In the genomic region with DNA sequence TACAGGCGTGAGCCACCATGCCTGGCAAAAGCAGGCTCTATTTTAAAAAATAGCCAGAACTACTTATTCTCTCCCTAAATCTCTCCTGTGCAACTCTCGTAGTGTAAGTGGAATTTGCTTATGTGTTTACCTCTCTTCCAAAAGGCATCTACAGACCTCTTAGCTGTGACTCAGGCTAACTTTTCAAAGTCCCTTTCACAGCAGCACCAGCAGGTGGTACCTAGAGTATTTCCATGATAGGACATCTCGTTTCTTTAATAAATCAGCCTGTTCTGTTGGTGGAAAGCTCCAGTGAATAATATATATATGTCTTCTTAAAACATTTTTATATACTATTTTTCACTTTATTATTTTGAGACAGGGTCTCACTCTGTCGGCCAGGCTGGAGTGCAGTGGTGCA, we compare ENCODE assay signal across 20 cellular contexts.
DNase-seq lines count a peak whose midpoint lies in the region; ATAC-seq and TF ChIP-seq lines count a peak whose summit lies in the region.
"Had no signal": no experiment of that assay in that cellular context is flagged by ENCODE, and none has a peak within 500 bp of the region (broad histone marks: within the 10 kb centered on the region; RNA-seq: fewer than 3 reads in every experiment).

No MANE protein-coding gene starts in this region.

- no peaks in the 10 kb centered on the region for H3K27me3 ChIP-seq in right atrium auricular region
- no peaks in the 10 kb centered on the region for H3K27me3 ChIP-seq in spleen (replicated peaks in 1 of 7)
- H3K27me3 ChIP-seq: gastrocnemius medialis, right lobe of liver had no signal

- TF ChIP-seq CTCF in right atrium auricular region (IDR thresholded peaks at IDR 0.05) (no peak), epithelial cell of proximal tubule (conservative IDR thresholded peaks at IDR 0.05; ENCODE audit: low read depth, low read length) (peak; percentile 29), type B pancreatic cell (conservative IDR thresholded peaks at IDR 0.05) (peak; percentile 38), spleen (IDR thresholded peaks at IDR 0.05 in 8 of 11, conservative IDR thresholded peaks at IDR 0.05 in 3 of 11) (no peak)

- H3K9me3 Mint-ChIP-seq in type B pancreatic cell, result peaks cover 5% of the 10 kb centered on the region

- 83 to 90% (median 86%) methylated on average over 4 of the region's 4 CpGs for WGBS in spleen, 5 donors

- H3K27ac ChIP-seq in right atrium auricular region (peak overlapping the region; percentile 21 to 68), spleen (no peak overlapping the region)
- H3K27ac ChIP-seq: A549, right lobe of liver had no signal

- no peaks in the 10 kb centered on the region for H3K27me3 Mint-ChIP-seq in type B pancreatic cell

- H3K36me3 ChIP-seq in right atrium auricular region (peaks cover 15% of the 10 kb centered on the region), spleen (peaks cover 0 to 21% (median 0%) of the 10 kb centered on the region in 6 donors)
- H3K36me3 ChIP-seq: gastrocnemius medialis, right lobe of liver had no signal

- TF ChIP-seq POLR2A in spleen (IDR thresholded peaks at IDR 0.05), result no peak

- intact Hi-C loops in left ventricle myocardium superior (cut with micrococcal nuclease), result no loop called here
- intact Hi-C loops in spleen (cut with DNase I; ENCODE audit: low total_unique reads), result no loop called here

- peaks cover 4% of the 10 kb centered on the region for H3K36me3 Mint-ChIP-seq in type B pancreatic cell

- H3K4me1 ChIP-seq in right atrium auricular region, result peaks cover 0 to 17% of the 10 kb centered on the region in 2 donors
- peaks cover 0 to 45% (median 17%) of the 10 kb centered on the region in 6 donors for H3K4me1 ChIP-seq in spleen
- H3K4me1 ChIP-seq: A549, right lobe of liver had no signal

- H3K27ac Mint-ChIP-seq in type B pancreatic cell, result no peak overlapping the region
- H3K27ac Mint-ChIP-seq: T-helper 17 cell had no signal

- no peaks in the 10 kb centered on the region for H3K9me3 ChIP-seq in right atrium auricular region
- H3K9me3 ChIP-seq in spleen, result no peaks in the 10 kb centered on the region
- H3K9me3 ChIP-seq: A549, gastrocnemius medialis, right lobe of liver had no signal

- H3K4me3 Mint-ChIP-seq in type B pancreatic cell, result no peak overlapping the region
- H3K4me3 Mint-ChIP-seq: T-helper 17 cell had no signal

- H3K4me1 Mint-ChIP-seq in type B pancreatic cell (ENCODE audit: unreplicated experiment), result peaks cover 38% of the 10 kb centered on the region

- no peak for DNase-seq in right atrium auricular region (ENCODE audit: low spot score)
- DNase-seq in left ventricle myocardium superior, result no peak
- DNase-seq in RKO (ENCODE audit: low spot score), result peak; percentile 34
- DNase-seq in epithelial cell of proximal tubule (ENCODE audit: low read depth), result no peak
- no peak for DNase-seq in type B pancreatic cell (ENCODE audit: extremely low spot score, unreplicated experiment)
- DNase-seq in NCI-H2081 treated with DMSO at 0.1 percent for 48 hours (lab: John Stamatoyannopoulos, UW), result no peak
- DNase-seq in spleen, result no peak
- DNase-seq: activated CD4-positive, alpha-beta T cell treated with anti-CD3 and anti-CD28 coated beads, Interleukin-2, amount 50 U/mL, for 1 hour; activated CD8-positive, alpha-beta memory T cell treated with anti-CD3 and anti-CD28 coated beads, Interleukin-2, amount 50 U/mL, for 4 hours; activated effector memory CD4-positive, alpha-beta T cell treated with Interleukin-2 at 50 U/mL for 16 hours; C1 segment of cervical spinal cord; erythroblast; gastrocnemius medialis; NCI-H1436; NCI-H82; right lobe of liver; T-helper 17 cell had no signal

- H3K4me3 ChIP-seq in right atrium auricular region (no peak overlapping the region), epithelial cell of proximal tubule (ENCODE audit: low read depth, low read length) (no peak overlapping the region), spleen (no peak overlapping the region)
- H3K4me3 ChIP-seq: A549, gastrocnemius medialis, GM12878, right lobe of liver had no signal

- ATAC-seq in left ventricle myocardium superior (no peak), GM18498 (IDR thresholded peaks at IDR 0.05; ENCODE audit: unreplicated experiment) (no peak)
- ATAC-seq: A549, gastrocnemius medialis, GM12878, right lobe of liver, T-helper 17 cell had no signal

Comparison
In these comparisons a context has a peak if more than half of its experiments do, and no peak if none do; other contexts are left out.
1. H3K27ac ChIP-seq: peak in right atrium auricular region (2 of 2); none in spleen (0 of 8).
2. CTCF ChIP-seq: peak in epithelial cell of proximal tubule (single experiment) and type B pancreatic cell (single experiment); none in right atrium auricular region (0 of 2) and spleen (0 of 11).